ENCODE assay signal across 8 cellular contexts in genomic region chr6:3848925-3849605, GRCh38. TPM values are rescaled to one million over a fixed set of nuclear protein-coding genes. Genes with fewer than 3 reads are reported as not detected.
DNase-seq lines count a peak whose midpoint lies in the region; ATAC-seq and TF ChIP-seq lines count a peak whose summit lies in the region.

Gene FAM50B, plus strand, starts transcription at chr6:3849373. Its CDS starts 439 bp downstream, at chr6:3849812.

- TF ChIP-seq CTCF in GM12873 (IDR thresholded peaks at IDR 0.05; ENCODE audit: insufficient read depth, low read depth, low read length, missing control alignments) = peak; percentile 78

- DNase-seq in NCI-H1930 (lab: John Stamatoyannopoulos, UW) (peak; percentile 42 to 80), iris pigment epithelial cell (ENCODE audit: low read depth) (peak; percentile 84), HT-29 (ENCODE audit: low spot score) (no peak)
- DNase-seq in activated CD4-positive, CD25-positive, alpha-beta regulatory T cell treated with anti-CD3 and anti-CD28 coated beads, Interleukin-2, amount 50 U/mL, for 16 hours (ENCODE audit: low read depth, low spot score) = peak; percentile 87
- DNase-seq in central memory CD4-positive, alpha-beta T cell = peak; percentile 89
- DNase-seq in stimulated activated CD4-positive, alpha-beta T cell treated with anti-CD3 and anti-CD28 coated beads, Interleukin-12 subunit alpha, Interleukin-12 subunit beta, amount 100 ng/mL, for 4 hours = peak; percentile 86

- peak; percentile 91 for ATAC-seq in HG02610 (IDR thresholded peaks at IDR 0.05; ENCODE audit: unreplicated experiment)

RNA-seq across cellular contexts. Expression of gene FAM50B, which starts in this region (rescaled TPM):
- total RNA-seq in HT-29 (2014; rRNA removed; shearing (Covaris generic)) = not detected in 2 replicates
